21 cellular contexts compared by ENCODE assay signal in genomic region chr3:13065727-13066126, GRCh38. TPM values are rescaled to one million over a fixed set of nuclear protein-coding genes. Genes with fewer than 3 reads are reported as not detected.
A peak's percentile ranks its signal among the peaks of the same experiment; 100 is the strongest.
DNase-seq lines count a peak whose midpoint lies in the region; ATAC-seq and TF ChIP-seq lines count a peak whose summit lies in the region.
"Had no signal": no experiment of that assay in that cellular context is flagged by ENCODE, and none has a peak within 500 bp of the region (broad histone marks: within the 10 kb centered on the region; RNA-seq: fewer than 3 reads in every experiment).

No MANE protein-coding gene starts in this region.

- no peaks in the 10 kb centered on the region for H3K9me3 Mint-ChIP-seq in activated CD8-positive, alpha-beta memory T cell treated with anti-CD3 and anti-CD28 coated beads, Interleukin-2, amount 10 ng/mL, durations not matched to agents 7 days and 5 days (ENCODE audit: low read depth)
- H3K9me3 Mint-ChIP-seq in activated T-helper 17 cell treated with anti-CD3 and anti-CD28 coated beads, Interleukin-2, amount 50 U/mL, for 72 hours: no peaks in the 10 kb centered on the region
- no peaks in the 10 kb centered on the region for H3K9me3 Mint-ChIP-seq in memory B cell

- peak overlapping the region; percentile 54 for H3K27ac Mint-ChIP-seq in activated CD8-positive, alpha-beta memory T cell treated with anti-CD3 and anti-CD28 coated beads, Interleukin-2, amount 10 ng/mL, durations not matched to agents 7 days and 5 days
- peak overlapping the region; percentile 70 for H3K27ac Mint-ChIP-seq in activated T-helper 17 cell treated with anti-CD3 and anti-CD28 coated beads, Interleukin-2, amount 50 U/mL, for 72 hours
- H3K27ac Mint-ChIP-seq in memory B cell: peak overlapping the region; percentile 91

- H3K4me3 Mint-ChIP-seq in activated CD8-positive, alpha-beta memory T cell treated with anti-CD3 and anti-CD28 coated beads, Interleukin-2, amount 10 ng/mL, durations not matched to agents 7 days and 5 days: no peak overlapping the region
- H3K4me3 Mint-ChIP-seq in activated T-helper 17 cell treated with anti-CD3 and anti-CD28 coated beads, Interleukin-2, amount 50 U/mL, for 72 hours: no peak overlapping the region
- H3K4me3 Mint-ChIP-seq in memory B cell: peak overlapping the region; percentile 54

- H3K27me3 Mint-ChIP-seq in activated CD8-positive, alpha-beta memory T cell treated with anti-CD3 and anti-CD28 coated beads, Interleukin-2, amount 10 ng/mL, durations not matched to agents 7 days and 5 days: no peaks in the 10 kb centered on the region
- H3K27me3 Mint-ChIP-seq in activated T-helper 17 cell treated with anti-CD3 and anti-CD28 coated beads, Interleukin-2, amount 50 U/mL, for 72 hours: no peaks in the 10 kb centered on the region
- no peaks in the 10 kb centered on the region for H3K27me3 Mint-ChIP-seq in memory B cell

- CTCF ChIA-PET in activated CD8-positive, alpha-beta memory T cell treated with anti-CD3 and anti-CD28 coated beads, Interleukin-2, amount 10 ng/mL, durations not matched to agents 7 days and 5 days (lab: Charles Lee): interaction anchor here (1.0 to 1.4 kb wide), 4 partner anchors 8 to 26 kb away, joined by 3 to 4 read pairs (median 3); no protein-coding TSS in a partner anchor

- H3K36me3 Mint-ChIP-seq in activated CD8-positive, alpha-beta memory T cell treated with anti-CD3 and anti-CD28 coated beads, Interleukin-2, amount 10 ng/mL, durations not matched to agents 7 days and 5 days: peaks cover 13% of the 10 kb centered on the region
- H3K36me3 Mint-ChIP-seq in activated T-helper 17 cell treated with anti-CD3 and anti-CD28 coated beads, Interleukin-2, amount 50 U/mL, for 72 hours (ENCODE audit: low read depth): no peaks in the 10 kb centered on the region
- H3K36me3 Mint-ChIP-seq in memory B cell: peaks cover 6% of the 10 kb centered on the region

- peaks cover 34% of the 10 kb centered on the region for H3K4me1 Mint-ChIP-seq in activated CD8-positive, alpha-beta memory T cell treated with anti-CD3 and anti-CD28 coated beads, Interleukin-2, amount 10 ng/mL, durations not matched to agents 7 days and 5 days
- H3K4me1 Mint-ChIP-seq in activated T-helper 17 cell treated with anti-CD3 and anti-CD28 coated beads, Interleukin-2, amount 50 U/mL, for 72 hours: peaks cover 6% of the 10 kb centered on the region
- H3K4me1 Mint-ChIP-seq in memory B cell: peaks cover 45% of the 10 kb centered on the region

- TF ChIP-seq CTCF in GM13976 (IDR thresholded peaks at IDR 0.05; ENCODE audit: borderline replicate concordance, control extremely low read depth, extremely low read depth, insufficient read depth, missing control alignments): no peak

- in situ Hi-C loops in GM13976 (cut with MboI; ENCODE audit: low sequenced_read_pairs, unreplicated experiment): no loop called here

- no peak for DNase-seq in activated CD8-positive, alpha-beta memory T cell treated with anti-CD3 and anti-CD28 coated beads, Interleukin-2, amount 10 ng/mL, durations not matched to agents 7 days and 5 days
- DNase-seq in activated CD8-positive, alpha-beta memory T cell treated with anti-CD3 and anti-CD28 coated beads, Interleukin-2, amount 50 U/mL, for 4 hours: no peak
- DNase-seq in memory B cell (ENCODE audit: low spot score in 2 of 2) (no peak), HCEC 1CT (no peak), hepatic stellate cell (ENCODE audit: low spot score) (no peak), GM13976 (ENCODE audit: low spot score) (no peak), AML-193 (lab: John Stamatoyannopoulos, UW) (no peak)
- DNase-seq: activated CD4-positive, alpha-beta T cell treated with anti-CD3 and anti-CD28 coated beads, Interleukin-2, amount 50 U/mL, for 48 hours; activated T-cell treated with anti-CD3 and anti-CD28 coated beads for 4 hours; cortex of kidney; kidney; lower lobe of right lung; NCI-H1092; NCI-H2029; NCI-H2227 treated with DMSO at 0.1 percent for 48 hours; NCI-H748 treated with DMSO at 0.1 percent for 48 hours; T-helper 9 cell; upper lobe of right lung; WERI-Rb-1 had no signal

- no peak for ATAC-seq in activated CD8-positive, alpha-beta memory T cell treated with anti-CD3 and anti-CD28 coated beads, Interleukin-2, amount 10 ng/mL, durations not matched to agents 7 days and 5 days
- no peak for ATAC-seq in activated T-helper 17 cell treated with anti-CD3 and anti-CD28 coated beads, Interleukin-2, amount 50 U/mL, for 72 hours (replicated peaks)
- no peak for ATAC-seq in memory B cell (ENCODE audit: low read depth)
- ATAC-seq: HepG2, lower lobe of right lung, upper lobe of right lung had no signal

RNA-seq across cellular contexts. Expression of gene IQSEC1, which starts 7.5 kb away (rescaled TPM):
- 10 to 100 TPM; 37.6 to 71.4 TPM for total RNA-seq in activated CD8-positive, alpha-beta memory T cell treated with anti-CD3 and anti-CD28 coated beads, Interleukin-2, amount 10 ng/mL, durations not matched to agents 7 days and 5 days
- total RNA-seq in activated T-helper 17 cell treated with anti-CD3 and anti-CD28 coated beads, Interleukin-2, amount 50 U/mL, for 72 hours: 10 to 100 TPM; 38.0 to 62.9 TPM
